In the genomic region with DNA sequence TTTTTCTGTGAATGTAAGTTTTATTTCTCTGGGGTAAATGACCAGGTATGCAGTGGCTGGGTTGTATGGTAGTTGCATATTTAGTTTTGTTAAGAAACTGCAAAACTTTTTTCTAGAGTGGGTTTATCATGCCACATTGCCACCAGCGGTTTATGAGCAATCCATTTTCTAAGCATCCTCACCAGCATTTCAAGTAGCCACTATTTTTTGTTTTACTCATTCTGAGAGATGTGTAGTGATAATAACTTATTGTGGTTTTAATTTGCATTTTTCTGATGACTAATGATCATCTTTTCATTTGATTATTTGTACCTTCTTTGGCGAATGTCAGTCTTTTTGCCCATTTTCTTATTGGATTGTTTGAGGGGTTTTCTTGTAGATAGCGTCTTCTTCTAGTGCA, we compare ENCODE assay signal across 22 cellular contexts. TPM values are rescaled to one million over a fixed set of nuclear protein-coding genes. Genes with fewer than 3 reads are reported as not detected.
DNase-seq lines count a peak whose midpoint lies in the region; ATAC-seq, FAIRE-seq and TF ChIP-seq lines count a peak whose summit lies in the region.
"Had no signal": no experiment of that assay in that cellular context is flagged by ENCODE, and none has a peak within 500 bp of the region (broad histone marks: within the 10 kb centered on the region; RNA-seq: fewer than 3 reads in every experiment).

No MANE protein-coding gene starts in this region.

- peak; percentile 78 for ATAC-seq in stimulated activated naive CD8-positive, alpha-beta T cell treated with anti-CD3 and anti-CD28 coated beads, Interleukin-15, amount 100 ng/mL, for 72 hours
- no peak for ATAC-seq in pancreas
- ATAC-seq: foreskin keratinocyte, K562 had no signal

- peaks cover 37% of the 10 kb centered on the region for H3K4me1 ChIP-seq in Karpas-422 (ENCODE audit: low read length)
- peaks cover 0 to 3% (median 0%) of the 10 kb centered on the region in 3 donors for H3K4me1 ChIP-seq in pancreas
- H3K4me1 ChIP-seq: Caco-2, sigmoid colon had no signal

- H3K4me3 ChIP-seq in Karpas-422 (ENCODE audit: low read length) (no peak overlapping the region), pancreas (no peak overlapping the region)
- H3K4me3 ChIP-seq: K562, ovary, sigmoid colon had no signal

- H3K27me3 Mint-ChIP-seq in HFFc6 (ENCODE audit: insufficient read depth): no peaks in the 10 kb centered on the region
- H3K27me3 Mint-ChIP-seq in stimulated activated naive CD8-positive, alpha-beta T cell treated with anti-CD3 and anti-CD28 coated beads, Interleukin-15, amount 100 ng/mL, for 72 hours: peaks cover 6% of the 10 kb centered on the region

- WGBS in pancreas, 2 donors: 92 to 97% methylated on average over 3 of the region's 3 CpGs

- peaks cover 60% of the 10 kb centered on the region for H3K4me1 Mint-ChIP-seq in HFFc6 (ENCODE audit: low read depth)
- H3K4me1 Mint-ChIP-seq in stimulated activated naive CD8-positive, alpha-beta T cell treated with anti-CD3 and anti-CD28 coated beads, Interleukin-15, amount 100 ng/mL, for 72 hours: peaks cover 11% of the 10 kb centered on the region

- no peaks in the 10 kb centered on the region for H3K9me3 Mint-ChIP-seq in HFFc6
- no peaks in the 10 kb centered on the region for H3K9me3 Mint-ChIP-seq in stimulated activated naive CD8-positive, alpha-beta T cell treated with anti-CD3 and anti-CD28 coated beads, Interleukin-15, amount 100 ng/mL, for 72 hours
- H3K9me3 Mint-ChIP-seq: activated naive CD4-positive, alpha-beta T cell treated with anti-CD3 and anti-CD28 coated beads, Interleukin-2, amount 50 U/mL, for 72 hours; T-helper 2 cell treated with Interferon-gamma antibody and Interleukin-4, amounts not matched to agents 5 μg/mL and 100 μg/mL, for 36 hours had no signal

- H3K4me3 Mint-ChIP-seq in HFFc6: no peak overlapping the region
- no peak overlapping the region for H3K4me3 Mint-ChIP-seq in stimulated activated naive CD8-positive, alpha-beta T cell treated with anti-CD3 and anti-CD28 coated beads, Interleukin-15, amount 100 ng/mL, for 72 hours
- H3K4me3 Mint-ChIP-seq: T-helper 2 cell treated with Interferon-gamma antibody and Interleukin-4, amounts not matched to agents 5 μg/mL and 100 μg/mL, for 36 hours had no signal

- no peak overlapping the region for H3K9ac ChIP-seq in Karpas-422 (ENCODE audit: low read length)

- intact Hi-C loops in pancreas (cut with DNase I): no loop called here

- no peak for FAIRE-seq in pancreas (lab: Jason Lieb, UNC)
- FAIRE-seq: colon, K562 had no signal

- peaks cover 97% of the 10 kb centered on the region for H3K79me2 ChIP-seq in Karpas-422 (ENCODE audit: low read length)

- TF ChIP-seq CTCF in HFFc6 (IDR thresholded peaks at IDR 0.05) (no peak), pancreas (IDR thresholded peaks at IDR 0.05) (no peak)

- no peaks in the 10 kb centered on the region for H3K9me3 ChIP-seq in Karpas-422 (ENCODE audit: low read length)
- no peaks in the 10 kb centered on the region for H3K9me3 ChIP-seq in pancreas
- H3K9me3 ChIP-seq: Caco-2, ovary, sigmoid colon had no signal

- no peak overlapping the region for H3K4me2 ChIP-seq in Karpas-422 (ENCODE audit: low read depth, low read length, poor library complexity, severe bottlenecking)

- H2AFZ ChIP-seq in Karpas-422 (ENCODE audit: low read length): no peak overlapping the region

- peaks cover 50% of the 10 kb centered on the region for H3K36me3 Mint-ChIP-seq in HFFc6 (ENCODE audit: low read depth)
- H3K36me3 Mint-ChIP-seq: activated naive CD4-positive, alpha-beta T cell treated with anti-CD3 and anti-CD28 coated beads, Interleukin-2, amount 50 U/mL, for 72 hours had no signal

- H3K36me3 ChIP-seq in Karpas-422 (ENCODE audit: insufficient read depth, low read length) (peaks cover 21% of the 10 kb centered on the region; the same call in 1 of the 2 replicates), pancreas (no peaks in the 10 kb centered on the region)
- H3K36me3 ChIP-seq: ovary had no signal

- no peaks in the 10 kb centered on the region for H4K20me1 ChIP-seq in Karpas-422 (ENCODE audit: insufficient read depth, low read depth, low read length)

- DNase-seq in stimulated activated CD4-positive, alpha-beta T cell treated with anti-CD3 and anti-CD28 coated beads, Interleukin-4, amount 100 ng/mL, for 24 hours: peak; percentile 12
- DNase-seq in stimulated activated CD4-positive, alpha-beta T cell treated with anti-CD3 and anti-CD28 coated beads, Interleukin-12 subunit alpha, Interleukin-12 subunit beta, amount 100 ng/mL, for 4 hours: no peak
- DNase-seq in HFFc6 (no peak), Karpas-422 (no peak), NCI-H1092 (lab: John Stamatoyannopoulos, UW) (no peak), pancreas (no peak), germinal center (ENCODE audit: low spot score) (no peak)
- peak in 1 of 2 donors; percentile 15 for DNase-seq in stimulated activated naive CD8-positive, alpha-beta T cell treated with anti-CD3 and anti-CD28 coated beads, Interleukin-15, amount 100 ng/mL, for 72 hours
- DNase-seq: Caco-2; foreskin keratinocyte; NCI-H1048; NCI-H2081 treated with DMSO at 0.1 percent for 48 hours; NCI-H526 treated with DMSO at 0.1 percent for 48 hours; ovary; sigmoid colon; stimulated activated CD4-positive, alpha-beta T cell treated with anti-CD3 and anti-CD28 coated beads, Interleukin-2, amount 100 ng/mL, for 24 hours; substantia nigra had no signal

- H3K27ac Mint-ChIP-seq in HFFc6: peak overlapping the region; percentile 10; the same call in 1 of the 2 replicates
- no peak overlapping the region for H3K27ac Mint-ChIP-seq in stimulated activated naive CD8-positive, alpha-beta T cell treated with anti-CD3 and anti-CD28 coated beads, Interleukin-15, amount 100 ng/mL, for 72 hours
- H3K27ac Mint-ChIP-seq: activated naive CD4-positive, alpha-beta T cell treated with anti-CD3 and anti-CD28 coated beads, Interleukin-2, amount 50 U/mL, for 72 hours; T-helper 2 cell treated with Interferon-gamma antibody and Interleukin-4, amounts not matched to agents 5 μg/mL and 100 μg/mL, for 36 hours had no signal

- no peaks in the 10 kb centered on the region for H3K27me3 ChIP-seq in Karpas-422 (ENCODE audit: low read length)
- no peaks in the 10 kb centered on the region for H3K27me3 ChIP-seq in pancreas
- H3K27me3 ChIP-seq: foreskin keratinocyte, ovary, sigmoid colon had no signal

- H3K9me2 ChIP-seq in Karpas-422 (replicated peaks; ENCODE audit: insufficient read depth, low read length): no peaks in the 10 kb centered on the region

- H3K27ac ChIP-seq in Karpas-422 (ENCODE audit: low read length) (0 out of 2 replicates have a peak overlapping the region, but pooled peaks have one; percentile 15), pancreas (no peak overlapping the region)
- H3K27ac ChIP-seq: foreskin keratinocyte, HL-60, ovary, sigmoid colon had no signal

RNA-seq across cellular contexts. Expression of a gene that starts 56.2 kb away (rescaled TPM):
- total RNA-seq in HFFc6 (2021; fragmentation: NEBNext Ultra II Directional; extraction: Animal tissue kit (Norgen Biotek cat#: 25700)): 10 to 100 TPM; 39.9 to 46.0 (median 41.7) TPM
- total RNA-seq in Karpas-422 (2014; rRNA removed; shearing (Covaris generic); ENCODE audit: low replicate concordance): 25.6 and 27.7 TPM in 2 replicates
- 10 to 100 TPM in 2 of 6 donors, 1 to 10 TPM in 4; 4.3 to 19.2 (median 8.2) TPM for total RNA-seq in pancreas
- polyA plus RNA-seq in pancreas: 1 to 10 TPM; 2.5 to 3.7 TPM
